Comparison of ENCODE assay signal across 1 cellular context in genomic region chr9:135500071-135500524, GRCh38.
TF ChIP-seq lines count a peak whose summit lies in the region.

No MANE protein-coding gene starts in this region.

TF ChIP-seq in GM12878, 131 proteins besides CTCF, POLR2A, EP300 and RAD21:
- TF ChIP-seq NFIC (IDR thresholded peaks at IDR 0.05; ENCODE audit: low read depth, low read length) (no peak), NFXL1 (IDR thresholded peaks at IDR 0.05; ENCODE audit: borderline replicate concordance) (no peak)
- TF ChIP-seq, protein P1, sequence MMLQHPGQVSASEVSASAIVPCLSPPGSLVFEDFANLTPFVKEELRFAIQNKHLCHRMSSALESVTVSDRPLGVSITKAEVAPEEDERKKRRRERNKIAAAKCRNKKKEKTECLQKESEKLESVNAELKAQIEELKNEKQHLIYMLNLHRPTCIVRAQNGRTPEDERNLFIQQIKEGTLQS (IDR thresholded peaks at IDR 0.05; ENCODE audit: borderline replicate concordance, extremely low read depth, low read depth, low read length): no peak
